24 cellular contexts compared by ENCODE assay signal in genomic region chr13:106210327-106210726, GRCh38.
"Had no signal": no experiment of that assay in that cellular context is flagged by ENCODE, and none has a peak within 500 bp of the region (broad histone marks: within the 10 kb centered on the region; RNA-seq: fewer than 3 reads in every experiment).

No MANE protein-coding gene starts in this region.

- H3K4me3 Mint-ChIP-seq: activated B cell treated with CpG ODN at 0.5 μM for 24 hours; activated CD8-positive, alpha-beta T cell treated with anti-CD3 and anti-CD28 coated beads for 36 hours; activated T-cell treated with anti-CD3 and anti-CD28 coated beads, Interleukin-2, amount 50 U/mL, for 4 hours; activated T-helper 17 cell treated with anti-CD3 and anti-CD28 coated beads, Interleukin-2, amount 50 U/mL, for 72 hours; naive thymus-derived CD8-positive, alpha-beta T cell; neural crest cell; stimulated activated naive B cell treated with anti-CD40 and anti-IgM and Interleukin-4, amounts not matched to agents 10 μg/mL and 1 μg/mL and 100 μg/mL, for 72 hours had no signal

- DNase-seq: activated B cell treated with CpG ODN at 0.5 μM for 24 hours; activated CD4-positive, alpha-beta T cell treated with anti-CD3 and anti-CD28 coated beads, Interleukin-2, amount 50 U/mL, for 1 hour; activated CD8-positive, alpha-beta T cell treated with anti-CD3 and anti-CD28 coated beads for 36 hours; activated gamma-delta T cell treated with Interleukin-2 at 50 U/mL for 16 hours; activated naive CD4-positive, alpha-beta T cell treated with anti-CD3 and anti-CD28 coated beads, Interleukin-2, amount 50 U/mL, for 16 hours; activated T-cell treated with anti-CD3 and anti-CD28 coated beads, Interleukin-2, amount 50 U/mL, for 4 hours; foreskin melanocyte; left ventricle myocardium superior; midbrain; naive thymus-derived CD8-positive, alpha-beta T cell; nucleus accumbens; pancreas; retina; stimulated activated CD4-positive, alpha-beta T cell treated with anti-CD3 and anti-CD28 coated beads, Interleukin-15, amount 100 ng/mL, for 24 hours; stimulated activated CD4-positive, alpha-beta T cell treated with anti-CD3 and anti-CD28 coated beads, Interleukin-2, amount 100 ng/mL, for 24 hours; stimulated activated naive B cell treated with anti-CD40 and anti-IgM and Interleukin-4, amounts not matched to agents 10 μg/mL and 1 μg/mL and 100 μg/mL, for 72 hours; stomach; T-helper 2 cell; thyroid gland had no signal

- H3K4me1 ChIP-seq: pancreas, prostate gland, stomach, thyroid gland had no signal

- H3K9me3 ChIP-seq: pancreas, prostate gland, stomach, thyroid gland had no signal

- H3K36me3 Mint-ChIP-seq: naive thymus-derived CD8-positive, alpha-beta T cell; stimulated activated naive B cell treated with anti-CD40 and anti-IgM and Interleukin-4, amounts not matched to agents 10 μg/mL and 1 μg/mL and 100 μg/mL, for 72 hours had no signal

- H3K27me3 ChIP-seq: pancreas, stomach, thyroid gland had no signal

- H3K4me3 ChIP-seq: coronary artery, pancreas, prostate gland, stomach, thyroid gland had no signal

- H3K9me3 Mint-ChIP-seq: activated B cell treated with CpG ODN at 0.5 μM for 24 hours; activated CD8-positive, alpha-beta T cell treated with anti-CD3 and anti-CD28 coated beads for 36 hours; activated T-cell treated with anti-CD3 and anti-CD28 coated beads, Interleukin-2, amount 50 U/mL, for 4 hours; activated T-helper 17 cell treated with anti-CD3 and anti-CD28 coated beads, Interleukin-2, amount 50 U/mL, for 72 hours; neural crest cell; stimulated activated naive B cell treated with anti-CD40 and anti-IgM and Interleukin-4, amounts not matched to agents 10 μg/mL and 1 μg/mL and 100 μg/mL, for 72 hours had no signal

- H3K36me3 ChIP-seq: pancreas, prostate gland, stomach, thyroid gland had no signal

- ATAC-seq: activated CD8-positive, alpha-beta T cell treated with anti-CD3 and anti-CD28 coated beads for 36 hours; activated T-cell treated with anti-CD3 and anti-CD28 coated beads, Interleukin-2, amount 50 U/mL, for 4 hours; activated T-helper 17 cell treated with anti-CD3 and anti-CD28 coated beads, Interleukin-2, amount 50 U/mL, for 72 hours; left ventricle myocardium superior; naive thymus-derived CD8-positive, alpha-beta T cell; pancreas; sciatic nerve; stimulated activated naive B cell treated with anti-CD40 and anti-IgM and Interleukin-4, amounts not matched to agents 10 μg/mL and 1 μg/mL and 100 μg/mL, for 72 hours had no signal

- H3K27ac ChIP-seq: coronary artery, pancreas, prostate gland, stomach, thyroid gland had no signal

- H3K4me1 Mint-ChIP-seq: activated B cell treated with CpG ODN at 0.5 μM for 24 hours; activated T-helper 17 cell treated with anti-CD3 and anti-CD28 coated beads, Interleukin-2, amount 50 U/mL, for 72 hours; naive thymus-derived CD8-positive, alpha-beta T cell; stimulated activated naive B cell treated with anti-CD40 and anti-IgM and Interleukin-4, amounts not matched to agents 10 μg/mL and 1 μg/mL and 100 μg/mL, for 72 hours had no signal

- H3K27me3 Mint-ChIP-seq: activated B cell treated with CpG ODN at 0.5 μM for 24 hours; activated CD8-positive, alpha-beta T cell treated with anti-CD3 and anti-CD28 coated beads for 36 hours; stimulated activated naive B cell treated with anti-CD40 and anti-IgM and Interleukin-4, amounts not matched to agents 10 μg/mL and 1 μg/mL and 100 μg/mL, for 72 hours had no signal

- H3K27ac Mint-ChIP-seq: activated B cell treated with CpG ODN at 0.5 μM for 24 hours; activated CD8-positive, alpha-beta T cell treated with anti-CD3 and anti-CD28 coated beads for 36 hours; activated T-helper 17 cell treated with anti-CD3 and anti-CD28 coated beads, Interleukin-2, amount 50 U/mL, for 72 hours; naive thymus-derived CD8-positive, alpha-beta T cell; stimulated activated naive B cell treated with anti-CD40 and anti-IgM and Interleukin-4, amounts not matched to agents 10 μg/mL and 1 μg/mL and 100 μg/mL, for 72 hours had no signal
